In the genomic region with DNA sequence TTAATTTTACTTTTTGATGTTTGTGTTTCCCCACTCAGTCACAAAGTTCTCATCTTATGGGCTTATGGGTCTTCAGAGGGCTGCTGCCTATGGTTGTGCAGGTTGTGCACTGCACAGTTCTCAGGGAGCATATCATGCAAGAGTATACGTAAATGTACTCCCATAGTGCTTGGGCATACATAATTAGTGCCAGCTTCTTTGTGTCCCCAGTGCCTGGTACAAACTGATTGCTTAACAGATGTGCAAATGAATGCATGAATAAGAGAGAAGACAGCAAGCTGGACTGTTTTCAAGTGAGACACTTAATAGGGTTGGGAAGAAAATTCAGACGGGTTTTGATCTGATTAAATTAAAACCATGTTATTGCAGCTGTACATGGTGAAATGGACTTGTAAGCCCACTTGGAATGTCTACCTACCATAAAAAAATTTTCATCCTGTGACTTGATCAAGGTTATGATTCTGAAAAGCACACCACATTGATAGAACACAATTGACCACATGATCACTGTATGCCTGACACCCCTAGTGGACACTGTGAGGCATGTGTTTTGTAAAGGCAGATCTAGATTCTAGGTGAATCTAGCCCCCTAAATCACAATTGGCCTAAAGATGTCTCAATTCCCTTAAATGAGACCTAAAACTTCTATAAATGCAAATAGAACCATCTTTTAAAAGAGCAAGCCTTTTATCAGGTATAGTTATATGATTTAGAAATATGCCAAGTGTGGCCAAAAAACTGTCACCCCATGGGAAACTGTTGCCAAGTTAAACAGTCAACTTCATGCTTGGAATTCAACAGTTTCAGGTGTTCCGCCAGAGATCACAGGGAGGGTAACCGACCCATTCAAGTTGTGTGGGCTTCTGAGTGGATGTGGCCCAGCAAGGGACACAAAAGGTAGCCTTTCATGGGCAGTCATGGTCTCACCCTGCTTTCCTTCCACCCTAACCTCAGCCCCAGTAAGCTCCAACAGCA, we compare ENCODE assay signal across 11 cellular contexts. TPM values are rescaled to one million over a fixed set of nuclear protein-coding genes. Genes with fewer than 3 reads are reported as not detected.
DNase-seq lines count a peak whose midpoint lies in the region; ATAC-seq and TF ChIP-seq lines count a peak whose summit lies in the region.
"Had no signal": no experiment of that assay in that cellular context is flagged by ENCODE, and none has a peak within 500 bp of the region (broad histone marks: within the 10 kb centered on the region; RNA-seq: fewer than 3 reads in every experiment).

No MANE protein-coding gene starts in this region.

- POLR2A ChIA-PET in Caco-2 (lab: Charles Lee), result no interaction called here

- in situ Hi-C loops in brain microvascular endothelial cell (cut with HindIII; ENCODE audit: low pct_ligation_motif_present, low sequenced_read_pairs), result no loop called here

- no peak for ATAC-seq in GM21576 (IDR thresholded peaks at IDR 0.05; ENCODE audit: unreplicated experiment)

- H3K9me3 Mint-ChIP-seq in Caco-2 (ENCODE audit: unreplicated experiment), result no peaks in the 10 kb centered on the region
- no peaks in the 10 kb centered on the region for H3K9me3 Mint-ChIP-seq in nephron
- H3K9me3 Mint-ChIP-seq: activated naive CD4-positive, alpha-beta T cell treated with anti-CD3 and anti-CD28 coated beads for 36 hours had no signal

- H3K9me3 ChIP-seq in Caco-2, result no peaks in the 10 kb centered on the region
- no peaks in the 10 kb centered on the region for H3K9me3 ChIP-seq in esophagus squamous epithelium
- H3K9me3 ChIP-seq: SJSA1 had no signal

- no peaks in the 10 kb centered on the region for H3K4me1 ChIP-seq in Caco-2
- H3K4me1 ChIP-seq in esophagus squamous epithelium, result peaks cover 0 to 12% (median 0%) of the 10 kb centered on the region in 3 donors
- H3K4me1 ChIP-seq: SJSA1 had no signal

- no peak overlapping the region for H3K4me3 ChIP-seq in Caco-2 (ENCODE audit: low read depth, low read length)
- H3K4me3 ChIP-seq in brain microvascular endothelial cell (ENCODE audit: low read depth, low read length), result no peak overlapping the region
- H3K4me3 ChIP-seq in esophagus squamous epithelium, result no peak overlapping the region
- H3K4me3 ChIP-seq: SJSA1 had no signal

- CTCF ChIA-PET in Caco-2 (lab: Charles Lee), result no interaction called here

- 37 to 70% methylated on average over 4 of the region's 4 CpGs for WGBS in esophagus squamous epithelium, 2 donors

- no peaks in the 10 kb centered on the region for H3K4me1 Mint-ChIP-seq in Caco-2 (ENCODE audit: low read depth, unreplicated experiment)
- H3K4me1 Mint-ChIP-seq in nephron, result peaks cover 26% of the 10 kb centered on the region

- intact Hi-C loops in Caco-2 (cut with micrococcal nuclease; ENCODE audit: unreplicated experiment) (no loop called here), esophagus squamous epithelium (cut with DNase I) (no loop called here)

- no peak overlapping the region for H3K27ac Mint-ChIP-seq in Caco-2 (ENCODE audit: unreplicated experiment)
- no peak overlapping the region for H3K27ac Mint-ChIP-seq in nephron
- H3K27ac Mint-ChIP-seq: activated naive CD4-positive, alpha-beta T cell treated with anti-CD3 and anti-CD28 coated beads for 36 hours had no signal

- H3K27me3 Mint-ChIP-seq in Caco-2 (ENCODE audit: insufficient read depth, unreplicated experiment) (no peaks in the 10 kb centered on the region), nephron (ENCODE audit: low read depth) (no peaks in the 10 kb centered on the region)

- H3K27me3 ChIP-seq in Caco-2 (replicated peaks; ENCODE audit: control insufficient read depth, insufficient read depth, low read length) (peaks cover 1% of the 10 kb centered on the region; the same call in 1 of the 2 replicates), brain microvascular endothelial cell (replicated peaks) (no peaks in the 10 kb centered on the region), esophagus squamous epithelium (peaks cover 0 to 7% (median 0%) of the 10 kb centered on the region in 4 donors)

- no peaks in the 10 kb centered on the region for H3K36me3 Mint-ChIP-seq in Caco-2 (ENCODE audit: insufficient read depth, unreplicated experiment)
- no peaks in the 10 kb centered on the region for H3K36me3 Mint-ChIP-seq in nephron (ENCODE audit: low read depth)

- no TSS peak for BruUV-seq in Caco-2 (replicated peaks; lab: Mats Ljungman, UMichigan)

- no peak overlapping the region for H3K4me3 Mint-ChIP-seq in Caco-2 (ENCODE audit: unreplicated experiment)
- no peak overlapping the region for H3K4me3 Mint-ChIP-seq in nephron
- H3K4me3 Mint-ChIP-seq: activated naive CD4-positive, alpha-beta T cell treated with anti-CD3 and anti-CD28 coated beads for 36 hours had no signal

- DNase-seq in Caco-2, result no peak
- DNase-seq in HuH-7.5 (ENCODE audit: low spot score), result peak; percentile 45
- DNase-seq in brain microvascular endothelial cell, result no peak
- DNase-seq in amniotic stem cell (lab: John Stamatoyannopoulos, UW), result no peak
- DNase-seq in activated T-cell treated with anti-CD3 and anti-CD28 coated beads, Interleukin-2, amount 50 U/mL, for 48 hours, result no peak
- no peak for DNase-seq in esophagus squamous epithelium (lab: John Stamatoyannopoulos, UW)
- DNase-seq: activated naive CD4-positive, alpha-beta T cell treated with anti-CD3 and anti-CD28 coated beads for 36 hours; stimulated activated CD4-positive, alpha-beta T cell treated with anti-CD3 and anti-CD28 coated beads, Interleukin-1b, Interleukin-23, amount 100 ng/mL, for 48 hours had no signal

- TF ChIP-seq CTCF in Caco-2 (IDR thresholded peaks at IDR 0.05; ENCODE audit: insufficient read depth in 1 of 2, low read depth in 1 of 2, low read length in 1 of 2, severe bottlenecking in 1 of 2, unreplicated experiment in 1 of 2) (peak; percentile 57 to 65), brain microvascular endothelial cell (IDR thresholded peaks at IDR 0.05; ENCODE audit: low read depth, low read length, missing control alignments) (peak; percentile 64), nephron (IDR thresholded peaks at IDR 0.05; ENCODE audit: unreplicated experiment in 3 of 3) (peak in 2 of 3 experiments; percentile 25 to 33), esophagus squamous epithelium (IDR thresholded peaks at IDR 0.05) (peak in 3 of 6 experiments; percentile 12 to 41 (median 24))

- H3K36me3 ChIP-seq in Caco-2 (ENCODE audit: control insufficient read depth, insufficient read depth, low read length) (no peaks in the 10 kb centered on the region), brain microvascular endothelial cell (replicated peaks) (no peaks in the 10 kb centered on the region), esophagus squamous epithelium (peaks cover 0 to 9% (median 0%) of the 10 kb centered on the region in 3 donors)
- H3K36me3 ChIP-seq: SJSA1 had no signal

- H3K27ac ChIP-seq in brain microvascular endothelial cell (no peak overlapping the region), esophagus squamous epithelium (no peak overlapping the region)
- H3K27ac ChIP-seq: SJSA1 had no signal

- TF ChIP-seq POLR2A in esophagus squamous epithelium (IDR thresholded peaks at IDR 0.05), result no peak

RNA-seq across cellular contexts. Expression of a gene that starts 27.9 kb away (rescaled TPM):
- 0.46 and 0.52 TPM in 2 replicates for total RNA-seq in Caco-2 (2022)
- total RNA-seq in esophagus squamous epithelium, result 1 to 10 TPM in 3 of 4 donors, under 1 TPM in 1; 0.45 to 2.5 (median 1.3) TPM
- total RNA-seq: activated naive CD4-positive, alpha-beta T cell treated with anti-CD3 and anti-CD28 coated beads for 36 hours had no signal
